11 cellular contexts compared by ENCODE assay signal in genomic region chr4:48129307-48130014, GRCh38. TPM values are rescaled to one million over a fixed set of nuclear protein-coding genes. Genes with fewer than 3 reads are reported as not detected.
DNase-seq lines count a peak whose midpoint lies in the region; ATAC-seq, FAIRE-seq and TF ChIP-seq lines count a peak whose summit lies in the region.
"Had no signal": no experiment of that assay in that cellular context is flagged by ENCODE, and none has a peak within 500 bp of the region (broad histone marks: within the 10 kb centered on the region; RNA-seq: fewer than 3 reads in every experiment).

No MANE protein-coding gene starts in this region.

- ATAC-seq in K562 (0 out of 3 replicates have a peak, but pooled peaks have one; percentile 12), HG03175 (IDR thresholded peaks at IDR 0.05; ENCODE audit: unreplicated experiment) (no peak), HG03045 (IDR thresholded peaks at IDR 0.05; ENCODE audit: unreplicated experiment) (no peak)

- H3K4me2 ChIP-seq in K562 (ENCODE audit: insufficient read depth, low read length) (no peak overlapping the region; the same call in 1 of the 2 replicates), neural progenitor cell (no peak overlapping the region)

- CTCF ChIA-PET in K562 (lab: Yijun Ruan, JAX; ENCODE audit: low intra/inter-chr PET ratio) = no interaction called here

- no peak overlapping the region for H3K27ac ChIP-seq in K562 (ENCODE audit: extremely low read depth, low read depth, low read length)
- no peak overlapping the region for H3K27ac ChIP-seq in neural progenitor cell

- no peak overlapping the region for H2AFZ ChIP-seq in K562 (ENCODE audit: low read depth, low read length)
- H2AFZ ChIP-seq in neural progenitor cell (replicated peaks) = no peak overlapping the region

- peak; percentile 19 for TF ChIP-seq CTCF in GM06990 (IDR thresholded peaks at IDR 0.05; ENCODE audit: insufficient read depth, low read length, poor library complexity, severe bottlenecking)
- TF ChIP-seq CTCF in K562 (IDR thresholded peaks at IDR 0.05 in 2 of 3, conservative IDR thresholded peaks at IDR 0.05 in 1 of 3; ENCODE audit: insufficient read depth in 2 of 3, low read depth in 1 of 3, low read length in 3 of 3) = peak; percentile 10 to 26 (median 14); a peak in 1 of 6 replicates
- no peak for TF ChIP-seq CTCF in neural progenitor cell (IDR thresholded peaks at IDR 0.05)

- H3K27me3 ChIP-seq in GM06990 (replicated peaks; ENCODE audit: control insufficient read depth, insufficient read depth, low read length) = no peaks in the 10 kb centered on the region
- H3K27me3 ChIP-seq in K562 (ENCODE audit: control insufficient read depth in 2 of 2, insufficient read depth in 2 of 2, low read length in 2 of 2) = no peaks in the 10 kb centered on the region
- H3K27me3 ChIP-seq in neural progenitor cell = no peaks in the 10 kb centered on the region

- no peaks in the 10 kb centered on the region for H3K9me3 Mint-ChIP-seq in neural progenitor cell
- H3K9me3 Mint-ChIP-seq: brain had no signal

- peaks cover 7% of the 10 kb centered on the region for H3K4me1 Mint-ChIP-seq in neural progenitor cell

- H3K4me3 ChIP-seq in GM06990 (replicated peaks; ENCODE audit: low read depth, low read length) (no peak overlapping the region), K562 (no peak overlapping the region), neural progenitor cell (no peak overlapping the region)

- no peak for TF ChIP-seq EP300 in K562 (IDR thresholded peaks at IDR 0.05; ENCODE audit: low read length)

- H3K4me1 ChIP-seq in K562 (replicated peaks in 1 of 2; ENCODE audit: control insufficient read depth in 2 of 2, insufficient read depth in 2 of 2, low read length in 2 of 2) (peaks cover 6 to 38% of the 10 kb centered on the region in 2 experiments; a peak in 4 of 5 replicates), neural progenitor cell (peaks cover 12% of the 10 kb centered on the region)

- H3K36me3 Mint-ChIP-seq in neural progenitor cell = no peaks in the 10 kb centered on the region
- H3K36me3 Mint-ChIP-seq: brain had no signal

- FAIRE-seq in K562 (lab: Jason Lieb, UNC) = peak; percentile 6
- FAIRE-seq: GM18507 had no signal

- WGBS in K562 (ENCODE audit: insufficient coverage, low coverage, missing lambda C conversion rate) = 44% methylated on average over 9 of the region's 9 CpGs

- no peaks in the 10 kb centered on the region for H3K9me3 ChIP-seq in K562 (replicated peaks; ENCODE audit: control insufficient read depth, insufficient read depth, low read depth, low read length)
- H3K9me3 ChIP-seq in neural progenitor cell (ENCODE audit: low read depth) = no peaks in the 10 kb centered on the region

- no peaks in the 10 kb centered on the region for H4K20me1 ChIP-seq in K562 (replicated peaks; ENCODE audit: control insufficient read depth, insufficient read depth, low read length)
- H4K20me1 ChIP-seq in neural progenitor cell (ENCODE audit: low read depth) = no peaks in the 10 kb centered on the region

- intact Hi-C loops in K562 (cut with micrococcal nuclease) = loop anchor here (5.0 to 10.0 kb wide), 4 partner anchors 163 to 833 kb away; partner anchors contain the start of gene SLC10A4

- H3K4me3 Mint-ChIP-seq in neural progenitor cell = no peak overlapping the region
- H3K4me3 Mint-ChIP-seq: brain had no signal

- no peak for TF ChIP-seq RAD21 in K562 (CRISPR knock-in tag; conservative IDR thresholded peaks at IDR 0.05 in 1 of 2, IDR thresholded peaks at IDR 0.05 in 1 of 2)

- no peak for TF ChIP-seq POLR2A in K562 (conservative IDR thresholded peaks at IDR 0.05)

- POLR2A ChIA-PET in K562 (lab: Yijun Ruan, JAX) = interaction anchor here (0.6 to 1.3 kb wide), 4 partner anchors 9 to 1671 kb away, joined by 3 to 5 read pairs (median 4); no protein-coding TSS in a partner anchor

- H3K36me3 ChIP-seq in GM06990 (ENCODE audit: control insufficient read depth, insufficient read depth, low read length) (peaks cover 1% of the 10 kb centered on the region; the same call in 1 of the 2 replicates), K562 (ENCODE audit: control insufficient read depth, insufficient read depth, low read length) (0 out of 3 replicates have a peak, but pooled peaks cover 3% of the 10 kb centered on the region), neural progenitor cell (no peaks in the 10 kb centered on the region)

- H3F3A ChIP-seq in neural progenitor cell (ENCODE audit: low read depth) = peaks cover 9% of the 10 kb centered on the region

- H3K79me2 ChIP-seq in K562 (ENCODE audit: control insufficient read depth, insufficient read depth, low read length) (no peaks in the 10 kb centered on the region), neural progenitor cell (ENCODE audit: low read depth) (no peaks in the 10 kb centered on the region)

- in situ Hi-C loops in K562 (cut with MboI) = loop anchor here (5.0 kb wide), 1 partner anchor 413 kb away; no protein-coding TSS in a partner anchor

- no peaks in the 10 kb centered on the region for H3K9me1 ChIP-seq in K562 (ENCODE audit: control insufficient read depth, insufficient read depth, low read length)

- H3K9ac ChIP-seq in K562 (ENCODE audit: insufficient read depth in 1 of 2, low read depth in 2 of 2, low read length in 2 of 2) (peak overlapping the region in 1 of 2 experiments; percentile 67; a peak in 1 of 4 replicates), neural progenitor cell (no peak overlapping the region)

- no peak overlapping the region for H3K27ac Mint-ChIP-seq in neural progenitor cell
- H3K27ac Mint-ChIP-seq: brain had no signal

- BruUV-seq in K562 (replicated peaks; lab: Mats Ljungman, UMichigan) = no TSS peak

- DNase-seq in GM06990 (ENCODE audit: extremely low read depth, insufficient read length) = no peak
- peak; percentile 11 for DNase-seq in RPMI7951 (ENCODE audit: low read depth)
- peak in 2 of 4 experiments; percentile 13 to 16 for DNase-seq in K562 (ENCODE audit: extremely low read depth in 1 of 4, low spot score in 3 of 4)
- DNase-seq in renal cortical epithelial cell (ENCODE audit: low read depth) = peak; percentile 76
- no peak for DNase-seq in ureter (ENCODE audit: low spot score)
- no peak for DNase-seq in neural progenitor cell (ENCODE audit: low spot score)
- DNase-seq: NCI-H1930 had no signal

- peaks cover 3% of the 10 kb centered on the region for H3K27me3 Mint-ChIP-seq in neural progenitor cell (ENCODE audit: insufficient read depth, low read depth)

TF ChIP-seq in K562, 482 proteins besides CTCF, POLR2A, EP300 and RAD21:
- TF ChIP-seq NFIC (IDR thresholded peaks at IDR 0.05) = peak; percentile 92
- no peak for TF ChIP-seq KDM2B (CRISPR knock-in tag; IDR thresholded peaks at IDR 0.05)
- no peak for TF ChIP-seq THRA (IDR thresholded peaks at IDR 0.05)
- no peak for TF ChIP-seq IRF2 (CRISPR knock-in tag; IDR thresholded peaks at IDR 0.05)
- TF ChIP-seq NFIX (CRISPR knock-in tag; IDR thresholded peaks at IDR 0.05; ENCODE audit: low read depth) = peak; percentile 59

RNA-seq across cellular contexts. Expression of gene TXK, which starts 4.6 kb away (rescaled TPM):
- total RNA-seq in RPMI7951 (2014; rRNA removed; shearing (Covaris generic)) = 2.3 and 2.5 TPM in 2 replicates
- 1.1 TPM in 2 replicates for total RNA-seq in K562 (2011; cell fraction: chromatin; rRNA removed; ENCODE audit: low replicate concordance)
- 0.17 TPM in 1 of 2 replicates, not detected in the other for total RNA-seq in K562 (2011; cell fraction: nucleolus; rRNA removed)
- total RNA-seq in K562 (2011; cell fraction: nucleoplasm; rRNA removed) = 0.95 and 1.5 TPM in 2 replicates
- total RNA-seq in K562 (2014; rRNA removed) (0.61 TPM in 1 of 2 replicates, not detected in the other), K562 (2014; rRNA removed; fragmentation: Illumina TruSeq; extraction: Trizol) (0.36 and 0.64 TPM in 2 replicates), K562 (2015; rRNA removed; fragmentation: Illumina TruSeq; extraction: Trizol) (1.1 TPM in 2 replicates), K562 (2021) (0.40 and 0.67 TPM in 2 replicates), renal cortical epithelial cell (2.6 and 4.7 TPM in 2 replicates), ureter (7.8 TPM), neural progenitor cell (ENCODE audit: low replicate concordance) (not detected in 2 replicates)
- polyA plus RNA-seq in K562 (2011; rRNA removed) (0.25 and 0.60 TPM in 2 replicates), K562 (2014; fragmentation: Illumina TruSeq; extraction: Trizol) (0.66 and 0.91 TPM in 2 replicates), K562 (2014; fragmentation: Nextera tagmentation; extraction: Ambion mirVana) (under 1 TPM; 0.24 to 0.51 TPM), K562 (2014; rRNA removed) (0.16 and 0.77 TPM in 2 replicates)
- polyA plus RNA-seq in K562 (2011; cell fraction: cytosol; rRNA removed) = 0.04 and 0.31 TPM in 2 replicates
- polyA plus RNA-seq in K562 (2011; cell fraction: nucleus; rRNA removed) = 0.90 and 2.1 TPM in 2 replicates
- polyA plus RNA-seq in K562 (2012) = 0.51 and 1.6 TPM in 2 replicates
- 0.28 and 1.1 TPM in 2 replicates for polyA minus RNA-seq in K562 (2011; rRNA and poly(A)+ RNA removed)
- 1.7 TPM in 1 of 2 replicates, not detected in the other for polyA minus RNA-seq in K562 (2011; cell fraction: cytosol; rRNA and poly(A)+ RNA removed)
- 0.27 and 1.2 TPM in 2 replicates for polyA minus RNA-seq in K562 (2011; cell fraction: nucleus; rRNA and poly(A)+ RNA removed)

Comparison
In these comparisons a context has a peak if more than half of its experiments do, and no peak if none do; other contexts are left out.
1. DNase-seq: peak in RPMI7951 (single experiment) and renal cortical epithelial cell (single experiment); none in GM06990 (single experiment), ureter (single experiment) and neural progenitor cell (single experiment).